Comparison of ENCODE assay signal across 1 cellular context in genomic region chr19:12787458-12787857, GRCh38.
TF ChIP-seq lines count a peak whose summit lies in the region.

No MANE protein-coding gene starts in this region.

TF ChIP-seq in HCT116, 20 proteins besides CTCF, POLR2A, EP300 and RAD21 (continued from another document):
- TF ChIP-seq REST (IDR thresholded peaks at IDR 0.05; ENCODE audit: low read depth) = no peak
- TF ChIP-seq FOSL1 (IDR thresholded peaks at IDR 0.05; ENCODE audit: low read depth) = no peak
- no peak for TF ChIP-seq ELF1 (IDR thresholded peaks at IDR 0.05; ENCODE audit: borderline replicate concordance, low read depth)
- TF ChIP-seq MAX (IDR thresholded peaks at IDR 0.05) = no peak
